ENCODE assay signal across 9 cellular contexts in genomic region chr14:74478996-74479635, GRCh38. TPM values are rescaled to one million over a fixed set of nuclear protein-coding genes. Genes with fewer than 3 reads are reported as not detected.
DNase-seq lines count a peak whose midpoint lies in the region; ATAC-seq, FAIRE-seq and TF ChIP-seq lines count a peak whose summit lies in the region.
"Had no signal": no experiment of that assay in that cellular context is flagged by ENCODE, and none has a peak within 500 bp of the region (broad histone marks: within the 10 kb centered on the region; RNA-seq: fewer than 3 reads in every experiment).

No MANE protein-coding gene starts in this region.

- H3K9ac ChIP-seq in astrocyte (ENCODE audit: low read length): no peak overlapping the region

- TF ChIP-seq EP300 in Ishikawa (IDR thresholded peaks at IDR 0.05; ENCODE audit: borderline replicate concordance): no peak

- H3K27me3 ChIP-seq in BJ (ENCODE audit: control insufficient read depth, insufficient read depth, low read length) (no peaks in the 10 kb centered on the region), astrocyte (ENCODE audit: insufficient read depth, low read length) (no peaks in the 10 kb centered on the region), right lobe of liver (no peaks in the 10 kb centered on the region)

- no peak overlapping the region for H3K4me2 ChIP-seq in astrocyte (ENCODE audit: low read length)

- no peak overlapping the region for H3K27ac Mint-ChIP-seq in astrocyte (ENCODE audit: unreplicated experiment)

- no peaks in the 10 kb centered on the region for H3K27me3 Mint-ChIP-seq in astrocyte (ENCODE audit: low read depth, unreplicated experiment)

- ATAC-seq in right lobe of liver (peak; percentile 42 to 65 (median 58)), GM21381 (IDR thresholded peaks at IDR 0.05; ENCODE audit: unreplicated experiment) (no peak), GM18870 (IDR thresholded peaks at IDR 0.05; ENCODE audit: unreplicated experiment) (no peak), GM21619 (IDR thresholded peaks at IDR 0.05; ENCODE audit: unreplicated experiment) (no peak)

- H3K4me3 ChIP-seq in BJ (ENCODE audit: low read depth, low read length) (no peak overlapping the region), astrocyte (ENCODE audit: insufficient read depth, low read depth, low read length) (no peak overlapping the region), right lobe of liver (no peak overlapping the region)

- H3K79me2 ChIP-seq in astrocyte (ENCODE audit: insufficient read depth, low read length): no peaks in the 10 kb centered on the region

- TF ChIP-seq POLR2A in right lobe of liver (IDR thresholded peaks at IDR 0.05): no peak

- peaks cover 19% of the 10 kb centered on the region for H3K4me1 Mint-ChIP-seq in astrocyte (ENCODE audit: low read depth, unreplicated experiment)

- no peak overlapping the region for H3K27ac ChIP-seq in astrocyte (ENCODE audit: low read depth, low read length)
- no peak overlapping the region for H3K27ac ChIP-seq in right lobe of liver

- H2AFZ ChIP-seq in astrocyte (ENCODE audit: low read depth, low read length): no peak overlapping the region

- peak; percentile 47 for FAIRE-seq in astrocyte (lab: Jason Lieb, UNC)

- CTCF ChIA-PET in BJ (lab: Yijun Ruan, JAX): interaction anchor here (0.8 to 6.5 kb wide), 17 partner anchors 11 to 185 kb away, joined by 3 to 55 read pairs (median 6); no protein-coding TSS in a partner anchor

- TF ChIP-seq CTCF in BJ (IDR thresholded peaks at IDR 0.05; ENCODE audit: insufficient read depth, low read depth, low read length): peak; percentile 80
- TF ChIP-seq CTCF in astrocyte (IDR thresholded peaks at IDR 0.05; ENCODE audit: insufficient read depth, low read depth, low read length): peak; percentile 84
- peak; percentile 59 to 84 (median 66) for TF ChIP-seq CTCF in right lobe of liver (IDR thresholded peaks at IDR 0.05)

- TF ChIP-seq RAD21 in Ishikawa (IDR thresholded peaks at IDR 0.05; ENCODE audit: low read depth): peak; percentile 85

- H3K4me3 Mint-ChIP-seq in astrocyte (ENCODE audit: unreplicated experiment): no peak overlapping the region

- H3K9me3 Mint-ChIP-seq in astrocyte (ENCODE audit: unreplicated experiment): no peaks in the 10 kb centered on the region

- 95% methylated on average over 2 of the region's 2 CpGs for WGBS in right lobe of liver (ENCODE audit: insufficient coverage, low coverage, low lambda C conversion rate, missing lambda C conversion rate)

- no peaks in the 10 kb centered on the region for H3K9me3 ChIP-seq in astrocyte (ENCODE audit: insufficient read depth, low read depth, low read length)
- no peaks in the 10 kb centered on the region for H3K9me3 ChIP-seq in right lobe of liver

- POLR2A ChIA-PET in BJ (lab: Charles Lee): no interaction called here

- intact Hi-C loops in right lobe of liver (cut with DNase I): loop anchor here in 1 of 2 donors (10.0 kb wide), 1 partner anchor 114 kb away; no protein-coding TSS in a partner anchor

- peaks cover 9% of the 10 kb centered on the region for H3K4me1 ChIP-seq in astrocyte (ENCODE audit: insufficient read depth, low read length)
- no peaks in the 10 kb centered on the region for H3K4me1 ChIP-seq in right lobe of liver

- H3K36me3 ChIP-seq in BJ (ENCODE audit: control insufficient read depth, insufficient read depth, low read length) (peaks cover 1% of the 10 kb centered on the region; the same call in 1 of the 2 replicates), astrocyte (ENCODE audit: insufficient read depth, low read length) (peaks cover 15% of the 10 kb centered on the region), right lobe of liver (peaks cover 0 to 40% (median 9%) of the 10 kb centered on the region in 4 donors)

- peaks cover 7% of the 10 kb centered on the region for H3K36me3 Mint-ChIP-seq in astrocyte (ENCODE audit: low read depth, unreplicated experiment)

- DNase-seq in BJ (ENCODE audit: low read depth): no peak
- DNase-seq in astrocyte (ENCODE audit: low read depth): no peak
- no peak for DNase-seq in right lobe of liver
- no peak for DNase-seq in GM19240 (ENCODE audit: insufficient read length, low spot score)
- DNase-seq: right cardiac atrium had no signal

- no peaks in the 10 kb centered on the region for H4K20me1 ChIP-seq in astrocyte (ENCODE audit: insufficient read depth, low read length)

TF ChIP-seq in Ishikawa, 13 proteins besides CTCF, POLR2A, EP300 and RAD21:
- no peak for TF ChIP-seq TAF1 (IDR thresholded peaks at IDR 0.05; ENCODE audit: low read depth)
- TF ChIP-seq MAX (IDR thresholded peaks at IDR 0.05): no peak
- TF ChIP-seq CREB1 (IDR thresholded peaks at IDR 0.05; ENCODE audit: low read depth): no peak
- TF ChIP-seq YY1 (IDR thresholded peaks at IDR 0.05; ENCODE audit: low read depth): no peak

RNA-seq across cellular contexts. Expression of gene NPC2, which starts 14.0 kb away (rescaled TPM):
- polyA plus RNA-seq in BJ (2011; rRNA removed): 166 and 267 TPM in 2 replicates
- 55.2 and 63.8 TPM in 2 replicates for polyA minus RNA-seq in BJ (2011; rRNA and poly(A)+ RNA removed)
- total RNA-seq in astrocyte: 134 and 178 TPM in 2 replicates
- 100 to 1,000 TPM in 3 of 6 experiments, 10 to 100 TPM in 3; 49.4 to 203 (median 98.0) TPM for total RNA-seq in right lobe of liver

RNA-seq across cellular contexts. Expression of gene ISCA2, which starts 14.4 kb away (rescaled TPM):
- polyA plus RNA-seq in BJ (2011; rRNA removed): 13.0 and 25.6 TPM in 2 replicates
- 1.4 and 1.7 TPM in 2 replicates for polyA minus RNA-seq in BJ (2011; rRNA and poly(A)+ RNA removed)
- total RNA-seq in astrocyte (21.2 and 23.6 TPM in 2 replicates), right lobe of liver (10 to 100 TPM in 5 of 6 experiments, 1 to 10 TPM in 1; 7.8 to 16.3 (median 11.4) TPM)

RNA-seq across cellular contexts. Expression of gene SYNDIG1L, which starts 53.1 kb away (rescaled TPM):
- polyA plus RNA-seq in BJ (2011; rRNA removed): not detected in 2 replicates
- polyA minus RNA-seq in BJ (2011; rRNA and poly(A)+ RNA removed): not detected in 2 replicates
- total RNA-seq in astrocyte (not detected in 2 replicates), right lobe of liver (not detected)

Comparison
In these comparisons a context has a peak if more than half of its experiments do, and no peak if none do; other contexts are left out.
1. ATAC-seq: peak in right lobe of liver (4 of 4); none in GM21381 (single experiment), GM18870 (single experiment) and GM21619 (single experiment).
2. Peak in every context shown above with its lines, with median percentiles within 50 percentile points of each other: CTCF ChIP-seq.